In genomic region chr16:87244646-87245197, GRCh38 we compare ENCODE assay signal across 20 cellular contexts.
"Had no signal": no experiment of that assay in that cellular context is flagged by ENCODE, and none has a peak within 500 bp of the region (broad histone marks: within the 10 kb centered on the region; RNA-seq: fewer than 3 reads in every experiment).

No MANE protein-coding gene starts in this region.

- H3K4me3 ChIP-seq: esophagus muscularis mucosa, gastrocnemius medialis, heart right ventricle, mucosa of descending colon, sigmoid colon, skin epidermis had no signal

- H2AFZ ChIP-seq: parathyroid adenoma had no signal

- H3K9ac ChIP-seq: parathyroid adenoma had no signal

- DNase-seq: effector memory CD8-positive, alpha-beta T cell; gastrocnemius medialis; heart right ventricle; hypothalamus; kidney glomerular epithelial cell; mucosa of descending colon; naive thymus-derived CD8-positive, alpha-beta T cell; occipital lobe; sigmoid colon; stimulated activated CD4-positive, alpha-beta T cell treated with anti-CD3 and anti-CD28 coated beads, Interleukin-2, amount 100 ng/mL, for 24 hours; stimulated activated CD4-positive, alpha-beta T cell treated with anti-CD3 and anti-CD28 coated beads, Interleukin-4, amount 100 ng/mL, for 4 hours; stimulated activated naive B cell treated with anti-CD40 and anti-IgM and Interleukin-4, amounts not matched to agents 10 μg/mL and 1 μg/mL and 100 μg/mL, for 72 hours had no signal

- H3K9me3 Mint-ChIP-seq: dendritic cell treated with granulocyte-macrophage colony-stimulating factor and Interleukin-4, amounts not matched to agents 40 ng/mL and 50 ng/mL, for 4 days; effector memory CD8-positive, alpha-beta T cell; naive thymus-derived CD8-positive, alpha-beta T cell; neural crest cell; stimulated activated naive B cell treated with anti-CD40 and anti-IgM and Interleukin-4, amounts not matched to agents 10 μg/mL and 1 μg/mL and 100 μg/mL, for 72 hours had no signal

- H3K4me1 ChIP-seq: esophagus muscularis mucosa, gastrocnemius medialis, sigmoid colon had no signal

- H3K9me3 ChIP-seq: esophagus muscularis mucosa, gastrocnemius medialis, heart right ventricle, mucosa of descending colon, sigmoid colon had no signal

- H3K36me3 Mint-ChIP-seq: stimulated activated naive B cell treated with anti-CD40 and anti-IgM and Interleukin-4, amounts not matched to agents 10 μg/mL and 1 μg/mL and 100 μg/mL, for 72 hours had no signal

- H3K36me3 ChIP-seq: esophagus muscularis mucosa, gastrocnemius medialis, heart right ventricle, sigmoid colon had no signal

- H3K27me3 ChIP-seq: gastrocnemius medialis had no signal

- H3K79me2 ChIP-seq: parathyroid adenoma had no signal

- ATAC-seq: effector memory CD8-positive, alpha-beta T cell; gastrocnemius medialis; heart right ventricle; left lobe of liver; mucosa of descending colon; naive thymus-derived CD8-positive, alpha-beta T cell; stimulated activated naive B cell treated with anti-CD40 and anti-IgM and Interleukin-4, amounts not matched to agents 10 μg/mL and 1 μg/mL and 100 μg/mL, for 72 hours had no signal

- H3K4me3 Mint-ChIP-seq: dendritic cell treated with granulocyte-macrophage colony-stimulating factor and Interleukin-4, amounts not matched to agents 40 ng/mL and 50 ng/mL, for 4 days; effector memory CD8-positive, alpha-beta T cell; naive thymus-derived CD8-positive, alpha-beta T cell; neural crest cell; stimulated activated naive B cell treated with anti-CD40 and anti-IgM and Interleukin-4, amounts not matched to agents 10 μg/mL and 1 μg/mL and 100 μg/mL, for 72 hours; type B pancreatic cell had no signal

- H3K27ac Mint-ChIP-seq: dendritic cell treated with granulocyte-macrophage colony-stimulating factor and Interleukin-4, amounts not matched to agents 40 ng/mL and 50 ng/mL, for 4 days; effector memory CD8-positive, alpha-beta T cell; naive thymus-derived CD8-positive, alpha-beta T cell; stimulated activated naive B cell treated with anti-CD40 and anti-IgM and Interleukin-4, amounts not matched to agents 10 μg/mL and 1 μg/mL and 100 μg/mL, for 72 hours; type B pancreatic cell had no signal

- H3K27ac ChIP-seq: epithelial cell of prostate, esophagus muscularis mucosa, gastrocnemius medialis, heart right ventricle, parathyroid adenoma, sigmoid colon, skin epidermis had no signal
